In the genomic region with DNA sequence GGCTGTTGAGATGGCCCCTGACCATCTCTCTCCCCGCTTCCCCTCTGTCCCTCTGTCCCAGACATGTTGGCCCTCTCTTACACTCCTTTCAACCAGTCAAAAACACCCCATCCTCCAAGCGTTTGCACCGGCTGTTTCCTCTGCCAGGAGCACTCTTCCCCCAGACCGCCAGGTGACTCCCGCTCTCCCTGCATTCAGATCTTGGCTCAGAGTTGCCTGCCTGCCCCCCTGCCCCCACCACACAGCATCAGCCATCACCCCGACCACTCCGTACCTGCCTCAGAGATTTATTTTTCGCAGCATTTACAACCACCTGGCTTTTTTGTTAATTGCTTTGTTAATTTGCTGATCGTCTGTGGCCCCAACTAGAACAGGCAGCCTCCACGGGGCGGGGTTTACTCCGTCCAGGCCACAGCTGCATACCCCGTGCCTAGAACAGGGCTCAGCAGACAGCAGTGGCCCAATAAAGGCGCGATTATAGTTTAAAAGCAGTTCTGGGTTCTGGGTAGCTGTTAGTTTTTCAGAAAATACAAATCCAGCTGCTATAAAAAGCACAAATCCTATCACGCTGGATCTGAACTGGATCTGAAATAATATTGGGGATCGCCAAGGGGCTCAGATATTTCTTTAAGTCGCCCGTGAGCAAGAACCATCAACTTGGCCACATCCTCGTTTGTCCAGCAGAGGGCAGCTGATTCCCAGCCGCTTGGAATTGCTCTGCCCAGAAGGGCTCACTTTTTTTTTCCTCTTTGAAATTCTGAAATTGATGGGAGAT, we compare ENCODE assay signal across 8 cellular contexts.
A peak's percentile ranks its signal among the peaks of the same experiment; 100 is the strongest.
DNase-seq lines count a peak whose midpoint lies in the region; ATAC-seq and TF ChIP-seq lines count a peak whose summit lies in the region.

No MANE protein-coding gene starts in this region.

- ATAC-seq in right lobe of liver (peak; percentile 47 to 76 (median 70)), HG02610 (IDR thresholded peaks at IDR 0.05; ENCODE audit: unreplicated experiment) (no peak)

- TF ChIP-seq CTCF in LNCAP (IDR thresholded peaks at IDR 0.05) = peak; percentile 84
- TF ChIP-seq CTCF in colonic mucosa (IDR thresholded peaks at IDR 0.05) = peak; percentile 73
- peak; percentile 51 to 80 (median 73) for TF ChIP-seq CTCF in right lobe of liver (IDR thresholded peaks at IDR 0.05)

- H3K9me3 ChIP-seq in colonic mucosa = no peaks in the 10 kb centered on the region
- H3K9me3 ChIP-seq in right lobe of liver = no peaks in the 10 kb centered on the region

- in situ Hi-C loops in G401 (cut with HindIII; ENCODE audit: low sequenced_read_pairs) = no loop called here

- H3K27ac ChIP-seq in colonic mucosa = no peak overlapping the region
- no peak overlapping the region for H3K27ac ChIP-seq in right lobe of liver

- DNase-seq in G401 (ENCODE audit: low spot score) (peak; percentile 40), SW480 (ENCODE audit: low spot score) (peak; percentile 55), colonic mucosa (peak; percentile 64), right lobe of liver (peak in 2 of 3 donors; percentile 42 to 57), NCI-H1048 (lab: John Stamatoyannopoulos, UW) (no peak)
- DNase-seq in stimulated activated CD8-positive, alpha-beta memory T cell treated with anti-CD3 and anti-CD28 coated beads, Interleukin-4, amount 100 ng/mL, for 48 hours = peak; percentile 65

- H3K4me3 ChIP-seq in colonic mucosa (no peak overlapping the region), right lobe of liver (no peak overlapping the region)

- no peak for TF ChIP-seq POLR2A in right lobe of liver (IDR thresholded peaks at IDR 0.05)

- intact Hi-C loops in colonic mucosa (cut with DNase I) (loop anchor here (2.0 kb wide), 1 partner anchor 448 kb away; no protein-coding TSS in a partner anchor), right lobe of liver (cut with DNase I) (loop anchor here (5.0 kb wide), 1 partner anchor 445 kb away; no protein-coding TSS in a partner anchor)

- no peak overlapping the region for H3K9ac ChIP-seq in colonic mucosa (ENCODE audit: low read depth in 2 of 2, low read length in 2 of 2)

- H3K36me3 ChIP-seq in colonic mucosa (no peaks in the 10 kb centered on the region), right lobe of liver (no peaks in the 10 kb centered on the region)

- H3K4me1 ChIP-seq in colonic mucosa (no peaks in the 10 kb centered on the region), right lobe of liver (no peaks in the 10 kb centered on the region)

- 32% methylated on average over 19 of the region's 21 CpGs for WGBS in right lobe of liver (ENCODE audit: insufficient coverage, low coverage, low lambda C conversion rate, missing lambda C conversion rate)

- H3K27me3 ChIP-seq in colonic mucosa (no peaks in the 10 kb centered on the region), right lobe of liver (peaks cover 0 to 4% of the 10 kb centered on the region in 2 donors)
